ENCODE assay signal across 8 cellular contexts in the genomic region with DNA sequence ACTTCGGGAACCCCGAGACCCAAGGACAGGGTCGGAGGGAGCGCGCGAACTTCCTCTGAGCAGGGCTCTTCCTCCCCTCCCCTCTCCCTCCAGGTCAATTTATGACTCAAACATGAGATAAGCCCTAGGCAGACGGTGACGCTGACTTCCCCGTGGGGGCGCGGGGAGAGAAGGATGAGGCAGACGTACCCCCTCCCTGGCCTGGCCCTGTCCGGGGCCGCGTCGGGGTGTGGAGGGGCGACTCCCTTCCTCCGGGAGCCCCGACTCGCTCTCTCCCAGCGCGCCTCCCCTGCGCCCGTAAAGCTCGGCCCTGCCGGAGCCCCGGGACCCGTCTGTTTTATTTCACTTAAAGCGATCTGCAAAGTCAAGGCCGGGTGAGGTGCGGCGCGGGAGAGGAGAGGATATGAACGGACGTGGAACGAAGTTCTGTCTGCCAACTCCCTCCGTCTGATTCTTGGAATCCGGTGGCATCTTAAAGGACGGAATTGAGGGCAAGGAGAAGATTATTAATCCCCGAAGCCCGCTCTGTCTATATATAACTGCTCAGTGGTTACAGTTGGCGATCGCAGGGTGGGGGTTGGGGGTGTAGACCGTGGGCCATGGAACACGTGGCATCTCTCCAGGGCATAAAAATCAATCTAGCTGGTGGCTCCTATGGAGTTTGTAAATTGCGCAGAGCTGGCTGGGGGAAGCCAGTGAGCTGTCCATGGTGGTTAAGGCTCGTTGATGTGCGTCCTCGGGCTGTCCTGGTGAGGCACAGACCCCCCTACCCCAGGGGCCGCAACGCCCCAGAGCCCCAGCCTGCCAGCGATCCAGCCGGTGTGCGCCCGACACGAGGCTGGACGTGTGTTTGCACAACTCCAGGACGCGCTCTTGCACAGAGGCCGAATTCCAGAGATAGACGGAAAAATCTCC. TPM values are rescaled to one million over a fixed set of nuclear protein-coding genes. Genes with fewer than 3 reads are reported as not detected.
DNase-seq lines count a peak whose midpoint lies in the region; ATAC-seq lines count a peak whose summit lies in the region.

No MANE protein-coding gene starts in this region.

- POLR2A ChIA-PET in CD4-positive, alpha-beta memory T cell (lab: Charles Lee; ENCODE audit: partially characterized antibody), result no interaction called here

- peaks cover 3% of the 10 kb centered on the region for H3K4me1 ChIP-seq in NT2/D1 (ENCODE audit: insufficient read depth, insufficient read length)
- peaks cover 0 to 2% of the 10 kb centered on the region in 2 donors for H3K4me1 ChIP-seq in esophagus (ENCODE audit: control insufficient read depth in 2 of 2, insufficient read depth in 2 of 2, low read length in 1 of 2)
- H3K4me1 ChIP-seq in CD4-positive, alpha-beta memory T cell (ENCODE audit: insufficient read depth, low read length), result peaks cover 7% of the 10 kb centered on the region

- intact Hi-C loops in posterior vena cava (cut with DNase I), result loop anchor here in 1 of 2 donors (5.0 kb wide), 1 partner anchor 212 kb away; no protein-coding TSS in a partner anchor
- intact Hi-C loops in CD4-positive, alpha-beta memory T cell (cut with micrococcal nuclease), result no loop called here

- H3K36me3 Mint-ChIP-seq in CD4-positive, alpha-beta memory T cell, result no peaks in the 10 kb centered on the region

- H3K9me3 ChIP-seq in NT2/D1 (ENCODE audit: insufficient read depth, low read length) (no peaks in the 10 kb centered on the region), esophagus (ENCODE audit: control insufficient read depth in 2 of 2, insufficient read depth in 1 of 2, low read depth in 1 of 2, low read length in 1 of 2) (no peaks in the 10 kb centered on the region)
- no peaks in the 10 kb centered on the region for H3K9me3 ChIP-seq in CD4-positive, alpha-beta memory T cell (ENCODE audit: control insufficient read depth in 1 of 2, low read length in 2 of 2)

- H3K27me3 ChIP-seq in NT2/D1 (ENCODE audit: insufficient read depth, insufficient read length) (peaks cover 82% of the 10 kb centered on the region), esophagus (ENCODE audit: control insufficient read depth in 1 of 2, insufficient read depth in 2 of 2, low read length in 2 of 2) (peaks cover 0 to 6% of the 10 kb centered on the region in 2 donors)
- H3K27me3 ChIP-seq in CD4-positive, alpha-beta memory T cell (ENCODE audit: insufficient read depth, low read length), result peaks cover 36% of the 10 kb centered on the region

- H3K4me1 Mint-ChIP-seq in CD4-positive, alpha-beta memory T cell, result peaks cover 5 to 24% (median 12%) of the 10 kb centered on the region in 4 donors

- H3K36me3 ChIP-seq in NT2/D1 (ENCODE audit: insufficient read depth, insufficient read length, low read length) (no peaks in the 10 kb centered on the region), esophagus (ENCODE audit: control insufficient read depth in 2 of 2, insufficient read depth in 2 of 2, low read length in 1 of 2) (no peaks in the 10 kb centered on the region)
- no peaks in the 10 kb centered on the region for H3K36me3 ChIP-seq in CD4-positive, alpha-beta memory T cell (ENCODE audit: insufficient read depth, low read length)

- no peak overlapping the region for H3K27ac Mint-ChIP-seq in CD4-positive, alpha-beta memory T cell

- H3K4me3 Mint-ChIP-seq in CD4-positive, alpha-beta memory T cell, result peak overlapping the region in 4 of 8 donors; percentile 21 to 44 (median 28)

- H3K9me3 Mint-ChIP-seq in CD4-positive, alpha-beta memory T cell, result no peaks in the 10 kb centered on the region

- H3K9ac ChIP-seq in NT2/D1 (ENCODE audit: insufficient read length, low read depth), result peak overlapping the region; percentile 12

- H3K27me3 Mint-ChIP-seq in CD4-positive, alpha-beta memory T cell, result peaks cover 56 to 64% of the 10 kb centered on the region in 2 donors

- H3K4me3 ChIP-seq in NT2/D1 (ENCODE audit: insufficient read length, low read depth) (peak overlapping the region; percentile 42), esophagus (ENCODE audit: low read depth in 1 of 2, low read length in 2 of 2) (peak overlapping the region; percentile 37 to 43)
- H3K4me3 ChIP-seq in CD4-positive, alpha-beta memory T cell (ENCODE audit: low read length in 2 of 2), result no peak overlapping the region

- 2% methylated on average over 59 to 61 of the region's 61 CpGs for WGBS in esophagus, 2 donors

- CTCF ChIA-PET in CD4-positive, alpha-beta memory T cell (lab: Charles Lee; ENCODE audit: partially characterized antibody), result no interaction called here

- DNase-seq in EL (peak; percentile 55), NT2/D1 (ENCODE audit: low read depth, low spot score) (no peak), posterior vena cava (ENCODE audit: low spot score) (peak; percentile 84), NCI-H2196 treated with DMSO at 0.1 percent for 48 hours (lab: John Stamatoyannopoulos, UW; ENCODE audit: unreplicated experiment) (no peak)
- DNase-seq in activated CD4-positive, CD25-positive, alpha-beta regulatory T cell (lab: John Stamatoyannopoulos, UW), result no peak
- DNase-seq in CD4-positive, alpha-beta memory T cell, result no peak

- no peak for ATAC-seq in GM21381 (IDR thresholded peaks at IDR 0.05; ENCODE audit: unreplicated experiment)

- peak overlapping the region; percentile 40 to 47 for H3K27ac ChIP-seq in esophagus (ENCODE audit: low read depth in 2 of 2, low read length in 1 of 2)
- no peak overlapping the region for H3K27ac ChIP-seq in CD4-positive, alpha-beta memory T cell (ENCODE audit: low read depth, low read length)

RNA-seq across cellular contexts. Expression of gene PTHLH, which starts 2.9 kb away (rescaled TPM):
- polyA plus RNA-seq in esophagus, result 1 to 10 TPM; 3.8 to 6.8 TPM
- total RNA-seq in posterior vena cava, result 1 to 10 TPM; 1.8 to 2.1 TPM
- not detected for total RNA-seq in CD4-positive, alpha-beta memory T cell
- polyA plus RNA-seq in CD4-positive, alpha-beta memory T cell, result not detected

Comparison
In these comparisons a context has a peak if more than half of its experiments do, and no peak if none do; other contexts are left out.
1. DNase-seq: peak in EL (single experiment) and posterior vena cava (single experiment); none in NT2/D1 (single experiment), activated CD4-positive, CD25-positive, alpha-beta regulatory T cell (0 of 4), CD4-positive, alpha-beta memory T cell (0 of 5) and NCI-H2196 treated with DMSO at 0.1 percent for 48 hours (single experiment).
2. H3K4me3 ChIP-seq: peak in NT2/D1 (single experiment) and esophagus (2 of 2); none in CD4-positive, alpha-beta memory T cell (0 of 2).